In genomic region chr7:94823952-94824351, GRCh38 we compare ENCODE assay signal across 13 cellular contexts.
DNase-seq lines count a peak whose midpoint lies in the region; ATAC-seq and TF ChIP-seq lines count a peak whose summit lies in the region.
"Had no signal": no experiment of that assay in that cellular context is flagged by ENCODE, and none has a peak within 500 bp of the region (broad histone marks: within the 10 kb centered on the region; RNA-seq: fewer than 3 reads in every experiment).

No MANE protein-coding gene starts in this region.

- no peaks in the 10 kb centered on the region for H3K4me1 Mint-ChIP-seq in activated naive CD4-positive, alpha-beta T cell treated with anti-CD3 and anti-CD28 coated beads, Interleukin-2, amount 10 ng/mL, durations not matched to agents 7 days and 5 days

- no peak overlapping the region for H3K27ac Mint-ChIP-seq in activated naive CD4-positive, alpha-beta T cell treated with anti-CD3 and anti-CD28 coated beads, Interleukin-2, amount 10 ng/mL, durations not matched to agents 7 days and 5 days

- H3K27me3 ChIP-seq in HAP-1 (ENCODE audit: low read depth) (no peaks in the 10 kb centered on the region), PC-3 (ENCODE audit: low read length) (no peaks in the 10 kb centered on the region), right atrium auricular region (no peaks in the 10 kb centered on the region)
- H3K27me3 ChIP-seq: body of pancreas had no signal

- H3K4me3 Mint-ChIP-seq in activated naive CD4-positive, alpha-beta T cell treated with anti-CD3 and anti-CD28 coated beads, Interleukin-2, amount 10 ng/mL, durations not matched to agents 7 days and 5 days, result no peak overlapping the region

- TF ChIP-seq CTCF in PC-3 (conservative IDR thresholded peaks at IDR 0.05; ENCODE audit: low read depth, low read length) (no peak), epithelial cell of esophagus (IDR thresholded peaks at IDR 0.05; ENCODE audit: insufficient read depth, low read depth, low read length, missing control alignments) (no peak), right atrium auricular region (IDR thresholded peaks at IDR 0.05) (no peak)

- POLR2A ChIA-PET in PC-3 (lab: Charles Lee; ENCODE audit: unreplicated experiment), result no interaction called here

- H3K9me3 Mint-ChIP-seq in activated naive CD4-positive, alpha-beta T cell treated with anti-CD3 and anti-CD28 coated beads, Interleukin-2, amount 10 ng/mL, durations not matched to agents 7 days and 5 days, result peaks cover 11% of the 10 kb centered on the region

- H3K4me1 ChIP-seq in HAP-1, result peaks cover 30% of the 10 kb centered on the region
- H3K4me1 ChIP-seq in PC-3 (ENCODE audit: insufficient read depth, low read length), result peaks cover 11% of the 10 kb centered on the region
- H3K4me1 ChIP-seq in right atrium auricular region, result no peaks in the 10 kb centered on the region
- H3K4me1 ChIP-seq: body of pancreas had no signal

- intact Hi-C loops in PC-3 (cut with micrococcal nuclease), result loop anchor here (1.0 kb wide), 1 partner anchor 167 kb away; no protein-coding TSS in a partner anchor

- no peaks in the 10 kb centered on the region for H3K79me2 ChIP-seq in PC-3 (ENCODE audit: low read length)

- DNase-seq in HAP-1 (ENCODE audit: low spot score in 2 of 2) (peak; percentile 34 to 48), PC-3 (peak; percentile 77), epithelial cell of esophagus (ENCODE audit: low read depth) (peak; percentile 86), renal cortical epithelial cell (ENCODE audit: low read depth) (peak; percentile 72), anterior cingulate cortex (lab: John Stamatoyannopoulos, UW) (no peak), right atrium auricular region (ENCODE audit: low spot score) (no peak)
- no peak for DNase-seq in activated naive CD4-positive, alpha-beta T cell treated with anti-CD3 and anti-CD28 coated beads, Interleukin-2, amount 10 ng/mL, durations not matched to agents 7 days and 5 days
- DNase-seq: activated CD8-positive, alpha-beta memory T cell treated with anti-CD3 and anti-CD28 coated beads, Interleukin-2, amount 50 U/mL, for 4 hours; body of pancreas; erythroblast; left cardiac atrium; stimulated activated CD4-positive, alpha-beta T cell treated with anti-CD3 and anti-CD28 coated beads, Interleukin-15, amount 100 ng/mL, for 24 hours had no signal

- H3K9me3 ChIP-seq in HAP-1, result no peaks in the 10 kb centered on the region; the same call in 1 of the 2 replicates
- no peaks in the 10 kb centered on the region for H3K9me3 ChIP-seq in PC-3 (ENCODE audit: low read length)
- peaks cover 0 to 8% of the 10 kb centered on the region in 2 donors for H3K9me3 ChIP-seq in right atrium auricular region

- peak; percentile 97 for ATAC-seq in PC-3
- ATAC-seq: body of pancreas, left cardiac atrium had no signal

- no peak overlapping the region for H3K9ac ChIP-seq in PC-3 (ENCODE audit: low read length)

- H3K4me3 ChIP-seq in HAP-1, result no peak overlapping the region
- no peak overlapping the region for H3K4me3 ChIP-seq in PC-3 (ENCODE audit: low read length)
- no peak overlapping the region for H3K4me3 ChIP-seq in epithelial cell of esophagus (ENCODE audit: low read length)
- H3K4me3 ChIP-seq in right atrium auricular region, result no peak overlapping the region
- H3K4me3 ChIP-seq: body of pancreas had no signal

- in situ Hi-C loops in HAP-1 (cut with MboI; ENCODE audit: low sequenced_read_pairs), result no loop called here

- H3K27ac ChIP-seq in PC-3 (ENCODE audit: low read length), result no peak overlapping the region
- H3K27ac ChIP-seq in right atrium auricular region, result no peak overlapping the region
- H3K27ac ChIP-seq: body of pancreas, HL-60 had no signal

- no TSS peak for BruUV-seq in PC-3 (replicated peaks; lab: Mats Ljungman, UMichigan)

- no peaks in the 10 kb centered on the region for H3F3A ChIP-seq in PC-3 (ENCODE audit: low read length, unreplicated experiment)

- H3K4me2 ChIP-seq in PC-3 (ENCODE audit: low read length), result no peak overlapping the region

- H4K20me1 ChIP-seq in PC-3 (ENCODE audit: low read length), result no peaks in the 10 kb centered on the region

- CTCF ChIA-PET in PC-3 (lab: Charles Lee), result no interaction called here
- CTCF ChIA-PET in activated naive CD4-positive, alpha-beta T cell treated with anti-CD3 and anti-CD28 coated beads, Interleukin-2, amount 10 ng/mL, durations not matched to agents 7 days and 5 days (lab: Charles Lee), result no interaction called here

- H3K9me2 ChIP-seq in PC-3 (replicated peaks; ENCODE audit: low read length), result no peaks in the 10 kb centered on the region

- H2AFZ ChIP-seq in PC-3 (ENCODE audit: low read length), result peak overlapping the region; percentile 57

- no peaks in the 10 kb centered on the region for H3K27me3 Mint-ChIP-seq in activated naive CD4-positive, alpha-beta T cell treated with anti-CD3 and anti-CD28 coated beads, Interleukin-2, amount 10 ng/mL, durations not matched to agents 7 days and 5 days

- H3K36me3 ChIP-seq in HAP-1 (replicated peaks) (no peaks in the 10 kb centered on the region), PC-3 (ENCODE audit: low read depth, low read length) (no peaks in the 10 kb centered on the region), right atrium auricular region (no peaks in the 10 kb centered on the region)

- no peaks in the 10 kb centered on the region for H3K36me3 Mint-ChIP-seq in activated naive CD4-positive, alpha-beta T cell treated with anti-CD3 and anti-CD28 coated beads, Interleukin-2, amount 10 ng/mL, durations not matched to agents 7 days and 5 days

Comparison
In these comparisons a context has a peak if more than half of its experiments do, and no peak if none do; other contexts are left out.
1. DNase-seq: peak in HAP-1 (2 of 2), PC-3 (single experiment), epithelial cell of esophagus (single experiment) and renal cortical epithelial cell (single experiment); none in anterior cingulate cortex (0 of 58), activated naive CD4-positive, alpha-beta T cell treated with anti-CD3 and anti-CD28 coated beads, Interleukin-2, amount 10 ng/mL, durations not matched to agents 7 days and 5 days (single experiment) and right atrium auricular region (single experiment).